8 cellular contexts compared by ENCODE assay signal in the genomic region with DNA sequence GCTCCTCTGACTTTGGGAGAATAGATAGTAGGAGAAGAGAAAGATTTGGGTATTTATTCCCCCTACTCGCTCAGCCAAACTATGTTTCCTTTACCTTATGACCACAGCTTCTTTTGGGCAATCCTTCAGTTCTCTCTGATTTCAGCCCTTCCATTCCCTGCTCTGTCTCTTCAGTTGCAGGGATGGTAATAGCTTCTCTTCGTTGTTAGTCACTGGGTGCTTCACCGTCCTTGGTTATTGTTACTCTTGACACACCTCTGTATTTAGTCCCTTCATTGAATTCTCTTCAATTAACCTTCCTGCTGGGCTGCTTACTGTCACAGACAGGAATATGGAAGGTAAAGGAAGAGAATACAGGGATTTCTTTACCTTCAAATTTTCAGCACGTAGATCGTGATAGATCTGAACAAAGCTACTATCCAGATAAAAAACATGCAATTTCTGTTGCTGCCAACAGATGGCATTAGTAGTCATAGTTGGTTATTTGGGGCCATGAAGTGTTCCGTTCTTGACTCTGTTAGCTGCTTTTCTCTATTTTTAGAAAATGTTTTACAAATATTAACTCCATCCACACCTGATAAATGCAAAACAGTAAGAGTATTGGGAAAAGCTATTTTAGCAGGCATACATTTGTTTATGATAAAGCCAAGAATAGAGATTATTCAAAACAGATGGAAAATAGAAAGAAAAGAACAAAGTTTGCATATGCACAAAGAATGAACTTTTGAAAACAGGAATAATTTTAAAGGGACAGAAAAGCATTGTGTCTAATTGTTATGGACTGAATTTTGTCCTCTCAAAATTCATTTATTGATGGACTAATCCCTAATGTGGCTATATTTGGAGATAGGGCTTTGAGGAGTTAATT. TPM values are rescaled to one million over a fixed set of nuclear protein-coding genes. Genes with fewer than 3 reads are reported as not detected.
A peak's percentile ranks its signal among the peaks of the same experiment; 100 is the strongest.
DNase-seq lines count a peak whose midpoint lies in the region; ATAC-seq and TF ChIP-seq lines count a peak whose summit lies in the region.

No MANE protein-coding gene starts in this region.

- H3K27me3 ChIP-seq in left lung (no peaks in the 10 kb centered on the region), transverse colon (no peaks in the 10 kb centered on the region)

- no peaks in the 10 kb centered on the region for H3K9me3 Mint-ChIP-seq in chondrocyte (ENCODE audit: low read depth)

- no peak for TF ChIP-seq POLR2A in transverse colon (IDR thresholded peaks at IDR 0.05)

- H3K9me3 ChIP-seq in ES-I3 (ENCODE audit: control insufficient read depth, insufficient read depth, low read length) (no peaks in the 10 kb centered on the region), left lung (no peaks in the 10 kb centered on the region), transverse colon (no peaks in the 10 kb centered on the region)

- TF ChIP-seq CTCF in chondrocyte (IDR thresholded peaks at IDR 0.05) (peak; percentile 94), left lung (IDR thresholded peaks at IDR 0.05) (peak; percentile 47 to 56), transverse colon (IDR thresholded peaks at IDR 0.05) (peak; percentile 60 to 71 (median 69))

- H3K4me1 Mint-ChIP-seq in chondrocyte (ENCODE audit: low read depth) = peaks cover 33% of the 10 kb centered on the region

- intact Hi-C loops in left lung (cut with DNase I) (no loop called here), transverse colon (cut with DNase I; ENCODE audit: low total_unique reads) (loop anchor here (10.0 kb wide), 1 partner anchor 579 kb away; no protein-coding TSS in a partner anchor)

- peak overlapping the region; percentile 60 for H3K4me3 Mint-ChIP-seq in chondrocyte (ENCODE audit: unreplicated experiment)

- H3K27ac ChIP-seq in left lung (no peak overlapping the region), transverse colon (no peak overlapping the region)

- in situ Hi-C loops in transverse colon (cut with MboI; ENCODE audit: low pct_ligation_motif_present in 1 of 4, low pct_unique_long_range_greater_than_20kb in 1 of 4, low sequenced_read_pairs in 3 of 4) = loop anchor here in 3 of 4 donors (25.0 kb wide), 1 partner anchor 582 kb away; no protein-coding TSS in a partner anchor

- no peak overlapping the region for H3K27ac Mint-ChIP-seq in chondrocyte (ENCODE audit: unreplicated experiment)

- no peaks in the 10 kb centered on the region for H3K27me3 Mint-ChIP-seq in chondrocyte (ENCODE audit: low read depth)

- H3K36me3 ChIP-seq in ES-I3 (ENCODE audit: insufficient read depth, low read length) (no peaks in the 10 kb centered on the region), left lung (no peaks in the 10 kb centered on the region), transverse colon (no peaks in the 10 kb centered on the region)

- peak overlapping the region; percentile 28; the same call in 1 of the 2 replicates for H3K9ac ChIP-seq in ES-I3 (ENCODE audit: low read depth, low read length)

- H3K4me1 ChIP-seq in ES-I3 (ENCODE audit: insufficient read depth, low read length) (no peaks in the 10 kb centered on the region), left lung (no peaks in the 10 kb centered on the region), transverse colon (peaks cover 0 to 9% (median 2%) of the 10 kb centered on the region in 4 donors)

- H3K4me3 ChIP-seq in left lung (no peak overlapping the region), transverse colon (peak overlapping the region in 2 of 4 donors; percentile 4 to 16)

- DNase-seq in HPDE6-E6E7 (ENCODE audit: extremely low spot score) (peak; percentile 28), NOMO-1 (lab: John Stamatoyannopoulos, UW; ENCODE audit: unreplicated experiment in 2 of 2) (peak; percentile 74 to 86), chondrocyte (ENCODE audit: low spot score) (no peak), left lung (no peak), transverse colon (no peak), OCI-M2 (lab: John Stamatoyannopoulos, UW; ENCODE audit: unreplicated experiment) (no peak)

- H3K36me3 Mint-ChIP-seq in chondrocyte (ENCODE audit: low read depth) = no peaks in the 10 kb centered on the region

- peak; percentile 89 for ATAC-seq in GM21390 (IDR thresholded peaks at IDR 0.05; ENCODE audit: unreplicated experiment)
- peak; percentile 89 for ATAC-seq in left lung

- TF ChIP-seq EP300 in transverse colon (IDR thresholded peaks at IDR 0.05; ENCODE audit: low read depth) = no peak

- WGBS in transverse colon (ENCODE audit: low coverage in 1 of 2), 2 donors = 25 to 31% methylated on average over 6 of the region's 6 CpGs

RNA-seq across cellular contexts. Expression of gene PTTG1IP2, which starts 14.0 kb away (rescaled TPM):
- total RNA-seq in chondrocyte (not detected in 3 replicates), left lung (not detected), transverse colon (not detected)

RNA-seq across cellular contexts. Expression of gene CLDN12, which starts 52.1 kb away (rescaled TPM):
- total RNA-seq in chondrocyte = 21.0 to 29.5 TPM (median 27.6 TPM) in 3 replicates
- 10 to 100 TPM; 37.9 to 48.7 TPM for total RNA-seq in left lung
- 10 to 100 TPM in 3 of 4 donors, 1 to 10 TPM in 1; 4.2 to 42.2 (median 33.6) TPM for total RNA-seq in transverse colon

Comparison
In these comparisons a context has a peak if more than half of its experiments do, and no peak if none do; other contexts are left out.
1. DNase-seq: peak in HPDE6-E6E7 (single experiment) and NOMO-1 (2 of 2); none in chondrocyte (single experiment), left lung (0 of 2), transverse colon (single experiment) and OCI-M2 (single experiment).
2. Peak in every context shown above with its lines, with median percentiles within 50 percentile points of each other: CTCF ChIP-seq.